8 cellular contexts compared by ENCODE assay signal in the genomic region with DNA sequence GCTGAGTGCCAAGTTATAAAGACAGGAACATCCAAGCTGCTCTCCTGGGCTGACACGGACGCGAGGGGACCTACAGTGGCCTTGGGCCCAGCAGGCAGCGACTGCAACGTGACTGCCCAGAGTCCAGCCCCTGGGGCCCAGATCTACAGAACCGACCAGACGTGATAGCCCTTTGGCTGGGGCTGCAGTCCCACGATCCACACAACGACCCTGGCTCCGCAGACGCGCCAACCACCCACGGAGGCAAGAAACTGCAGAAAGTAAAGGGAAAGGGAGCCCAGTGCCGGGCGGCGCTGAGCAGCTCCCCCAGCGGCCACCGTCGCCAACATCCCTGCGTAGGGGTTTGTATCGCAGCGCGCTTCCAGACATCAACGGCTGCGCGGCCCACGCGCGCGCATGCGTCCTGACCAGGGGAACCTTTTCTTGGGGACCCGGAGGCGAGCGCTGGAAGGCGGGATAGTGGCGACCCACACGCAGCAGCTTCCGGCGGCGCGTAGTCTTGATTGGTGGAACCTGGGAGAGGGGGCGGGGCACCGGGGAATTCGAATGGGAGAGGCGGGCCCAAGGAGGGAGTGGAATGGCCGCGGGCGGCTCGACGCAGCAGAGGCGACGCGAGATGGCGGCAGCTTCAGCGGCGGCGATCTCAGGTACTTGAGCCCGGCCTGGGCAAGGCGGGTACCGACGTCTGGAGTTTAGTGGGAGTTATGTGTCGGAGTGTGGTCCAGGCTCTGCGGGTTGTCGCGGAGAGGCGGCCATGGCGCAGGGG. TPM values are rescaled to one million over a fixed set of nuclear protein-coding genes. Genes with fewer than 3 reads are reported as not detected.
A peak's percentile ranks its signal among the peaks of the same experiment; 100 is the strongest.
DNase-seq lines count a peak whose midpoint lies in the region; FAIRE-seq and TF ChIP-seq lines count a peak whose summit lies in the region.

A gene (plus strand): TSS at position 569 of the 766 bp plus-strand sequence. CDS start 9 bp downstream, at position 578.

- no peaks in the 10 kb centered on the region; the same call in 1 of the 2 replicates for H3K4me1 ChIP-seq in H9 (ENCODE audit: insufficient read depth, low read length)

- no peaks in the 10 kb centered on the region for H3K27me3 ChIP-seq in H9 (ENCODE audit: insufficient read depth, low read length)

- no peak within 1 kb of the TSS for H3K56ac ChIP-seq in H9 (ENCODE audit: insufficient read length, low read depth, low read length)

- no peak within 1 kb of the TSS for H2AFZ ChIP-seq in H9 (ENCODE audit: low read length)

- peak within 1 kb of the TSS; percentile 80 for H3K18ac ChIP-seq in H9 (ENCODE audit: insufficient read length, low read depth, low read length)

- no peak within 1 kb of the TSS for H4K91ac ChIP-seq in H9 (ENCODE audit: insufficient read length, low read depth, low read length)

- peaks cover 5% of the 10 kb centered on the region for H3K23me2 ChIP-seq in H9 (ENCODE audit: insufficient read length, low read depth, low read length, poor library complexity, severe bottlenecking)

- no peak within 1 kb of the TSS for H3K27ac ChIP-seq in H9 (ENCODE audit: insufficient read length, low read depth, low read length)

- peak within 1 kb of the TSS; percentile 71 for H3K4me2 ChIP-seq in H9 (ENCODE audit: insufficient read depth, insufficient read length, low read length)

- peak; percentile 99 for DNase-seq in H9
- peak; percentile 98 for DNase-seq in M059J (ENCODE audit: low read depth)
- peak; percentile 99 for DNase-seq in SHP77 (lab: John Stamatoyannopoulos, UW)
- peak; percentile 99 for DNase-seq in activated effector memory CD4-positive, alpha-beta T cell treated with Interleukin-2 at 50 U/mL for 16 hours
- peak; percentile 99 for DNase-seq in fibroblast of pulmonary artery (ENCODE audit: low read depth)

- WGBS in H9 (ENCODE audit: extremely low coverage, insufficient read length, low lambda C conversion rate): no CpG with 5 or more reads among the region's 67 CpGs

- peaks cover 7% of the 10 kb centered on the region for H3K79me1 ChIP-seq in H9 (ENCODE audit: insufficient read depth, low read depth, low read length, poor library complexity, severe bottlenecking)

- H4K5ac ChIP-seq in H9 (ENCODE audit: insufficient read length, low read depth, low read length): peak within 1 kb of the TSS; percentile 30

- no peak within 1 kb of the TSS for H2AK5ac ChIP-seq in H9 (ENCODE audit: insufficient read length, low read length)

- no peak within 1 kb of the TSS for H4K8ac ChIP-seq in H9 (replicated peaks; ENCODE audit: insufficient read length, low read depth, low read length)

- no peak within 1 kb of the TSS for H2BK15ac ChIP-seq in H9 (ENCODE audit: low read depth, low read length)

- H3T11ph ChIP-seq in H9 (ENCODE audit: low read length): no peak within 1 kb of the TSS

- no peak within 1 kb of the TSS for H2BK120ac ChIP-seq in H9 (ENCODE audit: low read depth, low read length, poor library complexity, severe bottlenecking)

- FAIRE-seq in G401.6 (lab: Jason Lieb, UNC): peak; percentile 87

- peak within 1 kb of the TSS; percentile 76 for H3K4me3 ChIP-seq in fibroblast of pulmonary artery (replicated peaks; ENCODE audit: low read depth, low read length)

- H3K27me3 Mint-ChIP-seq in H9 (ENCODE audit: low read depth) (peaks cover 8% of the 10 kb centered on the region), nephron (ENCODE audit: low read depth) (no peaks in the 10 kb centered on the region)
- H3K27me3 Mint-ChIP-seq in stimulated activated naive CD8-positive, alpha-beta T cell treated with anti-CD3 and anti-CD28 coated beads, Interleukin-15, Interleukin-2, amounts not matched to agents 100 ng/mL and 50 ng/mL, for 24 hours: no peaks in the 10 kb centered on the region

- H2BK5ac ChIP-seq in H9 (ENCODE audit: insufficient read length, low read length): no peak within 1 kb of the TSS

- H3K23ac ChIP-seq in H9 (ENCODE audit: insufficient read length, low read depth, low read length): no peak within 1 kb of the TSS

- H3K9ac ChIP-seq in H9 (ENCODE audit: extremely low read depth, insufficient read length, low read length): peak within 1 kb of the TSS; percentile 73

- H3K4ac ChIP-seq in H9 (ENCODE audit: low read depth, low read length): no peak within 1 kb of the TSS

- H3K36me3 Mint-ChIP-seq in H9 (ENCODE audit: insufficient read depth in 1 of 3, low read depth in 3 of 3): peaks cover 14 to 33% (median 22%) of the 10 kb centered on the region in 3 experiments
- H3K36me3 Mint-ChIP-seq in nephron (ENCODE audit: low read depth): peaks cover 13% of the 10 kb centered on the region
- H3K36me3 Mint-ChIP-seq in stimulated activated naive CD8-positive, alpha-beta T cell treated with anti-CD3 and anti-CD28 coated beads, Interleukin-15, Interleukin-2, amounts not matched to agents 100 ng/mL and 50 ng/mL, for 24 hours (ENCODE audit: low read depth): peaks cover 34% of the 10 kb centered on the region

- H3K4me1 Mint-ChIP-seq in H9: peaks cover 25 to 29% of the 10 kb centered on the region in 2 experiments
- H3K4me1 Mint-ChIP-seq in nephron: peaks cover 33% of the 10 kb centered on the region
- peaks cover 45% of the 10 kb centered on the region for H3K4me1 Mint-ChIP-seq in stimulated activated naive CD8-positive, alpha-beta T cell treated with anti-CD3 and anti-CD28 coated beads, Interleukin-15, Interleukin-2, amounts not matched to agents 100 ng/mL and 50 ng/mL, for 24 hours (ENCODE audit: low read depth)

- H3K27ac Mint-ChIP-seq in H9 (peak within 1 kb of the TSS; percentile 95 to 100 (median 96)), nephron (peak within 1 kb of the TSS; percentile 99 to 100 (median 99))
- H3K27ac Mint-ChIP-seq in stimulated activated naive CD8-positive, alpha-beta T cell treated with anti-CD3 and anti-CD28 coated beads, Interleukin-15, Interleukin-2, amounts not matched to agents 100 ng/mL and 50 ng/mL, for 24 hours: peak within 1 kb of the TSS; percentile 95

- H3K9me3 Mint-ChIP-seq in H9 (no peaks in the 10 kb centered on the region), nephron (no peaks in the 10 kb centered on the region)
- no peaks in the 10 kb centered on the region for H3K9me3 Mint-ChIP-seq in stimulated activated naive CD8-positive, alpha-beta T cell treated with anti-CD3 and anti-CD28 coated beads, Interleukin-15, Interleukin-2, amounts not matched to agents 100 ng/mL and 50 ng/mL, for 24 hours

- no peaks in the 10 kb centered on the region for H3K9me3 ChIP-seq in H9 (ENCODE audit: control insufficient read depth, low read depth, low read length)

- no peaks in the 10 kb centered on the region for H4K20me1 ChIP-seq in H9 (ENCODE audit: control insufficient read depth, insufficient read depth, insufficient read length)

- peaks cover 36% of the 10 kb centered on the region for H3K79me2 ChIP-seq in H9 (ENCODE audit: insufficient read depth, low read length)

- TF ChIP-seq CTCF in H9 (conservative IDR thresholded peaks at IDR 0.05) (peak; percentile 77), fibroblast of pulmonary artery (IDR thresholded peaks at IDR 0.05; ENCODE audit: low read length, missing control alignments) (peak; percentile 55), nephron (IDR thresholded peaks at IDR 0.05; ENCODE audit: unreplicated experiment in 3 of 3) (peak; percentile 67 to 81 (median 69))

- peak within 1 kb of the TSS; percentile 97 to 98 for H3K4me3 Mint-ChIP-seq in H9
- peak within 1 kb of the TSS; percentile 97 to 99 (median 98) for H3K4me3 Mint-ChIP-seq in nephron
- peak within 1 kb of the TSS; percentile 98 for H3K4me3 Mint-ChIP-seq in stimulated activated naive CD8-positive, alpha-beta T cell treated with anti-CD3 and anti-CD28 coated beads, Interleukin-15, Interleukin-2, amounts not matched to agents 100 ng/mL and 50 ng/mL, for 24 hours

- no peak within 1 kb of the TSS for H2BK12ac ChIP-seq in H9 (ENCODE audit: insufficient read length, low read depth, low read length)

- peak within 1 kb of the TSS; percentile 81 for H3K14ac ChIP-seq in H9 (ENCODE audit: insufficient read depth, low read length)

- H2BK20ac ChIP-seq in H9 (ENCODE audit: low read depth, low read length, poor library complexity, severe bottlenecking): no peak within 1 kb of the TSS

RNA-seq across cellular contexts. Expression of the gene that starts here (rescaled TPM):
- total RNA-seq in H9 (2021): 148 and 151 TPM in 2 replicates
- total RNA-seq in M059J (2014; rRNA removed; shearing (Covaris generic)): 68.6 and 79.0 TPM in 2 replicates
